1 cellular context compared by ENCODE assay signal in genomic region chr2:190343500-190344274, GRCh38.
A peak's percentile ranks its signal among the peaks of the same experiment; 100 is the strongest.
TF ChIP-seq lines count a peak whose summit lies in the region.

A gene with protein sequence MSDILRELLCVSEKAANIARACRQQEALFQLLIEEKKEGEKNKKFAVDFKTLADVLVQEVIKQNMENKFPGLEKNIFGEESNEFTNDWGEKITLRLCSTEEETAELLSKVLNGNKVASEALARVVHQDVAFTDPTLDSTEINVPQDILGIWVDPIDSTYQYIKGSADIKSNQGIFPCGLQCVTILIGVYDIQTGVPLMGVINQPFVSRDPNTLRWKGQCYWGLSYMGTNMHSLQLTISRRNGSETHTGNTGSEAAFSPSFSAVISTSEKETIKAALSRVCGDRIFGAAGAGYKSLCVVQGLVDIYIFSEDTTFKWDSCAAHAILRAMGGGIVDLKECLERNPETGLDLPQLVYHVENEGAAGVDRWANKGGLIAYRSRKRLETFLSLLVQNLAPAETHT (plus strand): TSS chr2:190343589. CDS start chr2:190360103, 16,514 bp downstream.

TF ChIP-seq in HepG2, 621 proteins besides CTCF, POLR2A, EP300 and RAD21 (continued from another document and continues in another):
- TF ChIP-seq MTERF4 (CRISPR knock-in tag; IDR thresholded peaks at IDR 0.05) (peak; percentile 73; the same call in 1 of the 2 replicates), U2AF2 (IDR thresholded peaks at IDR 0.05; ENCODE audit: low read depth, low read length) (no peak), ZNF180 (CRISPR knock-in tag; IDR thresholded peaks at IDR 0.05; ENCODE audit: borderline replicate concordance, low read depth) (no peak), ZNF850 (CRISPR knock-in tag; conservative IDR thresholded peaks at IDR 0.05) (0 out of 2 replicates have a peak, but pooled peaks have one; percentile 63), KAT2B (IDR thresholded peaks at IDR 0.05; ENCODE audit: borderline replicate concordance, low read depth, low read length) (no peak), GATAD2A (CRISPR knock-in tag; IDR thresholded peaks at IDR 0.05) (no peak), KAT7 (CRISPR knock-in tag; IDR thresholded peaks at IDR 0.05; ENCODE audit: borderline replicate concordance) (peak; percentile 97; the same call in 1 of the 2 replicates), SOX6 (IDR thresholded peaks at IDR 0.05) (no peak), SOX6 (CRISPR knock-in tag; IDR thresholded peaks at IDR 0.05) (no peak), GTF3A (CRISPR knock-in tag; conservative IDR thresholded peaks at IDR 0.05) (peak; percentile 89; the same call in 1 of the 2 replicates), THAP11 (CRISPR knock-in tag; IDR thresholded peaks at IDR 0.05) (peak; percentile 56; the same call in 1 of the 2 replicates), CSRNP1 (CRISPR knock-in tag; IDR thresholded peaks at IDR 0.05) (peak; percentile 97), ZNF20 (CRISPR knock-in tag; IDR thresholded peaks at IDR 0.05) (no peak), NCOA2 (CRISPR knock-in tag; IDR thresholded peaks at IDR 0.05) (peak; percentile 6; the same call in 1 of the 2 replicates), ZNF713 (CRISPR knock-in tag; IDR thresholded peaks at IDR 0.05) (peak; percentile 99), ZNF207 (IDR thresholded peaks at IDR 0.05; ENCODE audit: borderline replicate concordance) (no peak), ZNF280D (CRISPR knock-in tag; IDR thresholded peaks at IDR 0.05) (no peak), IKZF1 (IDR thresholded peaks at IDR 0.05) (no peak), TRIM22 (IDR thresholded peaks at IDR 0.05) (no peak), MLLT10 (CRISPR knock-in tag; IDR thresholded peaks at IDR 0.05) (no peak), ZNF30 (CRISPR knock-in tag; IDR thresholded peaks at IDR 0.05) (peak; percentile 95), SYNCRIP (IDR thresholded peaks at IDR 0.05; ENCODE audit: insufficient read depth, low read depth, low read length) (no peak), AFF4 (CRISPR knock-in tag; IDR thresholded peaks at IDR 0.05) (no peak), KLF15 (CRISPR knock-in tag; IDR thresholded peaks at IDR 0.05; ENCODE audit: borderline replicate concordance) (peak; percentile 62; the same call in 1 of the 2 replicates), ZNF577 (CRISPR knock-in tag; IDR thresholded peaks at IDR 0.05; ENCODE audit: borderline replicate concordance, low read depth) (0 out of 2 replicates have a peak, but pooled peaks have one; percentile 81)
- TF ChIP-seq, protein P1, sequence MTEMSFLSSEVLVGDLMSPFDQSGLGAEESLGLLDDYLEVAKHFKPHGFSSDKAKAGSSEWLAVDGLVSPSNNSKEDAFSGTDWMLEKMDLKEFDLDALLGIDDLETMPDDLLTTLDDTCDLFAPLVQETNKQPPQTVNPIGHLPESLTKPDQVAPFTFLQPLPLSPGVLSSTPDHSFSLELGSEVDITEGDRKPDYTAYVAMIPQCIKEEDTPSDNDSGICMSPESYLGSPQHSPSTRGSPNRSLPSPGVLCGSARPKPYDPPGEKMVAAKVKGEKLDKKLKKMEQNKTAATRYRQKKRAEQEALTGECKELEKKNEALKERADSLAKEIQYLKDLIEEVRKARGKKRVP (CRISPR knock-in tag; IDR thresholded peaks at IDR 0.05): peak in 1 of 2 experiments; percentile 82; a peak in 2 of 4 replicates
- TF ChIP-seq, protein P2, sequence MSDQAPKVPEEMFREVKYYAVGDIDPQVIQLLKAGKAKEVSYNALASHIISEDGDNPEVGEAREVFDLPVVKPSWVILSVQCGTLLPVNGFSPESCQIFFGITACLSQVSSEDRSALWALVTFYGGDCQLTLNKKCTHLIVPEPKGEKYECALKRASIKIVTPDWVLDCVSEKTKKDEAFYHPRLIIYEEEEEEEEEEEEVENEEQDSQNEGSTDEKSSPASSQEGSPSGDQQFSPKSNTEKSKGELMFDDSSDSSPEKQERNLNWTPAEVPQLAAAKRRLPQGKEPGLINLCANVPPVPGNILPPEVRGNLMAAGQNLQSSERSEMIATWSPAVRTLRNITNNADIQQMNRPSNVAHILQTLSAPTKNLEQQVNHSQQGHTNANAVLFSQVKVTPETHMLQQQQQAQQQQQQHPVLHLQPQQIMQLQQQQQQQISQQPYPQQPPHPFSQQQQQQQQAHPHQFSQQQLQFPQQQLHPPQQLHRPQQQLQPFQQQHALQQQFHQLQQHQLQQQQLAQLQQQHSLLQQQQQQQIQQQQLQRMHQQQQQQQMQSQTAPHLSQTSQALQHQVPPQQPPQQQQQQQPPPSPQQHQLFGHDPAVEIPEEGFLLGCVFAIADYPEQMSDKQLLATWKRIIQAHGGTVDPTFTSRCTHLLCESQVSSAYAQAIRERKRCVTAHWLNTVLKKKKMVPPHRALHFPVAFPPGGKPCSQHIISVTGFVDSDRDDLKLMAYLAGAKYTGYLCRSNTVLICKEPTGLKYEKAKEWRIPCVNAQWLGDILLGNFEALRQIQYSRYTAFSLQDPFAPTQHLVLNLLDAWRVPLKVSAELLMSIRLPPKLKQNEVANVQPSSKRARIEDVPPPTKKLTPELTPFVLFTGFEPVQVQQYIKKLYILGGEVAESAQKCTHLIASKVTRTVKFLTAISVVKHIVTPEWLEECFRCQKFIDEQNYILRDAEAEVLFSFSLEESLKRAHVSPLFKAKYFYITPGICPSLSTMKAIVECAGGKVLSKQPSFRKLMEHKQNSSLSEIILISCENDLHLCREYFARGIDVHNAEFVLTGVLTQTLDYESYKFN (CRISPR knock-in tag; conservative IDR thresholded peaks at IDR 0.05): no peak
- TF ChIP-seq, protein P3, sequence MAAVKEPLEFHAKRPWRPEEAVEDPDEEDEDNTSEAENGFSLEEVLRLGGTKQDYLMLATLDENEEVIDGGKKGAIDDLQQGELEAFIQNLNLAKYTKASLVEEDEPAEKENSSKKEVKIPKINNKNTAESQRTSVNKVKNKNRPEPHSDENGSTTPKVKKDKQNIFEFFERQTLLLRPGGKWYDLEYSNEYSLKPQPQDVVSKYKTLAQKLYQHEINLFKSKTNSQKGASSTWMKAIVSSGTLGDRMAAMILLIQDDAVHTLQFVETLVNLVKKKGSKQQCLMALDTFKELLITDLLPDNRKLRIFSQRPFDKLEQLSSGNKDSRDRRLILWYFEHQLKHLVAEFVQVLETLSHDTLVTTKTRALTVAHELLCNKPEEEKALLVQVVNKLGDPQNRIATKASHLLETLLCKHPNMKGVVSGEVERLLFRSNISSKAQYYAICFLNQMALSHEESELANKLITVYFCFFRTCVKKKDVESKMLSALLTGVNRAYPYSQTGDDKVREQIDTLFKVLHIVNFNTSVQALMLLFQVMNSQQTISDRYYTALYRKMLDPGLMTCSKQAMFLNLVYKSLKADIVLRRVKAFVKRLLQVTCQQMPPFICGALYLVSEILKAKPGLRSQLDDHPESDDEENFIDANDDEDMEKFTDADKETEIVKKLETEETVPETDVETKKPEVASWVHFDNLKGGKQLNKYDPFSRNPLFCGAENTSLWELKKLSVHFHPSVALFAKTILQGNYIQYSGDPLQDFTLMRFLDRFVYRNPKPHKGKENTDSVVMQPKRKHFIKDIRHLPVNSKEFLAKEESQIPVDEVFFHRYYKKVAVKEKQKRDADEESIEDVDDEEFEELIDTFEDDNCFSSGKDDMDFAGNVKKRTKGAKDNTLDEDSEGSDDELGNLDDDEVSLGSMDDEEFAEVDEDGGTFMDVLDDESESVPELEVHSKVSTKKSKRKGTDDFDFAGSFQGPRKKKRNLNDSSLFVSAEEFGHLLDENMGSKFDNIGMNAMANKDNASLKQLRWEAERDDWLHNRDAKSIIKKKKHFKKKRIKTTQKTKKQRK (IDR thresholded peaks at IDR 0.05; ENCODE audit: low read length): no peak
- TF ChIP-seq, protein P4, sequence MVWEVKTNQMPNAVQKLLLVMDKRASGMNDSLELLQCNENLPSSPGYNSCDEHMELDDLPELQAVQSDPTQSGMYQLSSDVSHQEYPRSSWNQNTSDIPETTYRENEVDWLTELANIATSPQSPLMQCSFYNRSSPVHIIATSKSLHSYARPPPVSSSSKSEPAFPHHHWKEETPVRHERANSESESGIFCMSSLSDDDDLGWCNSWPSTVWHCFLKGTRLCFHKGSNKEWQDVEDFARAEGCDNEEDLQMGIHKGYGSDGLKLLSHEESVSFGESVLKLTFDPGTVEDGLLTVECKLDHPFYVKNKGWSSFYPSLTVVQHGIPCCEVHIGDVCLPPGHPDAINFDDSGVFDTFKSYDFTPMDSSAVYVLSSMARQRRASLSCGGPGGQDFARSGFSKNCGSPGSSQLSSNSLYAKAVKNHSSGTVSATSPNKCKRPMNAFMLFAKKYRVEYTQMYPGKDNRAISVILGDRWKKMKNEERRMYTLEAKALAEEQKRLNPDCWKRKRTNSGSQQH (CRISPR knock-in tag; IDR thresholded peaks at IDR 0.05; ENCODE audit: low read depth): no peak
